Comparison of ENCODE assay signal across 25 cellular contexts in genomic region chr3:38276081-38276916, GRCh38. TPM values are rescaled to one million over a fixed set of nuclear protein-coding genes. Genes with fewer than 3 reads are reported as not detected.
"Had no signal": no experiment of that assay in that cellular context is flagged by ENCODE, and none has a peak within 500 bp of the region (broad histone marks: within the 10 kb centered on the region; RNA-seq: fewer than 3 reads in every experiment).

No MANE protein-coding gene starts in this region.

- DNase-seq: activated CD4-positive, alpha-beta T cell treated with anti-CD3 and anti-CD28 coated beads for 48 hours; activated CD4-positive, alpha-beta T cell treated with anti-CD3 and anti-CD28 coated beads, Interleukin-2, amount 50 U/mL, for 48 hours; activated CD4-positive, CD25-positive, alpha-beta regulatory T cell treated with anti-CD3 and anti-CD28 coated beads, Interleukin-2, amount 50 U/mL, for 72 hours; activated naive CD4-positive, alpha-beta T cell treated with anti-CD3 and anti-CD28 coated beads, Interleukin-2, amount 50 U/mL, for 16 hours; activated naive CD8-positive, alpha-beta T cell treated with anti-CD3 and anti-CD28 coated beads, Interleukin-2, amount 10 ng/mL, durations not matched to agents 7 days and 5 days; activated T-cell treated with anti-CD3 and anti-CD28 coated beads for 4 hours; activated T-cell treated with anti-CD3 and anti-CD28 coated beads, Interleukin-2, amount 50 U/mL, for 72 hours; adrenal gland; anterior cingulate cortex; KG1; NCI-H1048; NCI-H146; NCI-H187 treated with DMSO at 0.1 percent for 48 hours; NCI-H2081 treated with DMSO at 0.1 percent for 48 hours; NCI-H446; NCI-H524; Peyer's patch; SHP77 treated with DMSO at 0.1 percent for 48 hours had no signal

- H3K4me3 ChIP-seq: adrenal gland, Peyer's patch had no signal

- H3K9me3 ChIP-seq: adrenal gland, Peyer's patch had no signal

- ATAC-seq: activated T-cell treated with anti-CD3 and anti-CD28 coated beads, Interleukin-2, amount 50 U/mL, for 72 hours; WTC11 had no signal

- H3K36me3 ChIP-seq: adrenal gland had no signal

- H3K27me3 ChIP-seq: adrenal gland, Peyer's patch had no signal

- H3K27ac ChIP-seq: adrenal gland, Peyer's patch, RWPE1 had no signal

- H3K4me1 ChIP-seq: adrenal gland, Peyer's patch had no signal

- H3K27me3 Mint-ChIP-seq: activated naive CD8-positive, alpha-beta T cell treated with anti-CD3 and anti-CD28 coated beads, Interleukin-2, amount 10 ng/mL, durations not matched to agents 7 days and 5 days; central memory CD8-positive, alpha-beta T cell had no signal

- H3K4me3 Mint-ChIP-seq: activated naive CD8-positive, alpha-beta T cell treated with anti-CD3 and anti-CD28 coated beads, Interleukin-2, amount 10 ng/mL, durations not matched to agents 7 days and 5 days; activated T-cell treated with anti-CD3 and anti-CD28 coated beads, Interleukin-2, amount 50 U/mL, for 72 hours; central memory CD8-positive, alpha-beta T cell; T-helper 1 cell treated with Interleukin-12 subunit alpha and Interleukin-12 subunit beta and Interleukin-4 antibody, amounts not matched to agents 30 μg/mL and 1 μg/mL, for 36 hours; WTC11 had no signal

- H3K4me1 Mint-ChIP-seq: activated naive CD8-positive, alpha-beta T cell treated with anti-CD3 and anti-CD28 coated beads, Interleukin-2, amount 10 ng/mL, durations not matched to agents 7 days and 5 days; central memory CD8-positive, alpha-beta T cell; WTC11 had no signal

- H3K27ac Mint-ChIP-seq: activated naive CD8-positive, alpha-beta T cell treated with anti-CD3 and anti-CD28 coated beads, Interleukin-2, amount 10 ng/mL, durations not matched to agents 7 days and 5 days; activated T-cell treated with anti-CD3 and anti-CD28 coated beads, Interleukin-2, amount 50 U/mL, for 72 hours; T-helper 1 cell treated with Interleukin-12 subunit alpha and Interleukin-12 subunit beta and Interleukin-4 antibody, amounts not matched to agents 30 μg/mL and 1 μg/mL, for 36 hours; WTC11 had no signal

- H3K36me3 Mint-ChIP-seq: activated naive CD8-positive, alpha-beta T cell treated with anti-CD3 and anti-CD28 coated beads, Interleukin-2, amount 10 ng/mL, durations not matched to agents 7 days and 5 days; WTC11 had no signal

- H3K9me3 Mint-ChIP-seq: activated T-cell treated with anti-CD3 and anti-CD28 coated beads, Interleukin-2, amount 50 U/mL, for 72 hours; central memory CD8-positive, alpha-beta T cell; WTC11 had no signal

RNA-seq across cellular contexts. Expression of gene SLC22A14, which starts 5.8 kb away (rescaled TPM):
- total RNA-seq: LHCN-M2, M059J, SK-MEL-5, WTC11 had no signal

RNA-seq across cellular contexts. Expression of gene SLC22A13, which starts 10.7 kb away (rescaled TPM):
- total RNA-seq: M059J had no signal
